ENCODE assay signal across 22 cellular contexts in the genomic region with DNA sequence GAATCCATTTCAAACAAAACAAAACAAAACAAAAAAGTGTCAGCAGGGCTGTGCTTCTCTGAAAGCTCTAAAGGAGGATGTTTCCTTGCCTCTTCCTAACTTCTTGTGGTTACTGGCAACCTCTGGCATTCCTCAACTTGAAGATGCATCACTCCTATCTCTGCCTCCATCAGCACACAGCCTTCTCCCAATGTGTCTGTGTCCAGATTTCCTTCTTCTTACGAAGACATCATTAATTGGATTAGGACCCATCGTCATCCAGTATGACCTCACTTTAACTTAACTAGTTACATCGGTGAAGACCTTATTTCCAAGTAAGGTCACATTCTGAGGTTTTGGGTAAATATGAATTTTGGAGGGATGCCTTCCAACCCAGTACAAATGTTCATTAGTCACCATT. TPM values are rescaled to one million over a fixed set of nuclear protein-coding genes. Genes with fewer than 3 reads are reported as not detected.
DNase-seq lines count a peak whose midpoint lies in the region; ATAC-seq and TF ChIP-seq lines count a peak whose summit lies in the region.
"Had no signal": no experiment of that assay in that cellular context is flagged by ENCODE, and none has a peak within 500 bp of the region (broad histone marks: within the 10 kb centered on the region; RNA-seq: fewer than 3 reads in every experiment).

No MANE protein-coding gene starts in this region.

- no peak overlapping the region for H3K27ac ChIP-seq in PC-3 (ENCODE audit: low read length)
- H3K27ac ChIP-seq: gastroesophageal sphincter, neutrophil, prostate gland, SJSA1, vagina had no signal

- no peak overlapping the region for H3K4me3 ChIP-seq in AG04449 (ENCODE audit: low read depth, low read length)
- no peak overlapping the region for H3K4me3 ChIP-seq in PC-3 (ENCODE audit: low read length)
- no peak overlapping the region for H3K4me3 ChIP-seq in HAP-1
- H3K4me3 ChIP-seq: gastroesophageal sphincter, prostate gland, SJSA1, vagina had no signal

- intact Hi-C loops in PC-3 (cut with micrococcal nuclease) = no loop called here

- H3K4me2 ChIP-seq in PC-3 (ENCODE audit: low read length) = no peak overlapping the region

- no peaks in the 10 kb centered on the region for H3K9me3 ChIP-seq in PC-3 (ENCODE audit: low read length)
- H3K9me3 ChIP-seq in HAP-1 = no peaks in the 10 kb centered on the region
- H3K9me3 ChIP-seq: gastroesophageal sphincter, neutrophil, prostate gland, SJSA1, vagina had no signal

- H4K20me1 ChIP-seq in PC-3 (ENCODE audit: low read length) = no peaks in the 10 kb centered on the region

- H3K36me3 ChIP-seq in PC-3 (ENCODE audit: low read depth, low read length) = no peaks in the 10 kb centered on the region
- no peaks in the 10 kb centered on the region for H3K36me3 ChIP-seq in HAP-1 (replicated peaks)
- H3K36me3 ChIP-seq: gastroesophageal sphincter, neutrophil, prostate gland, SJSA1, vagina had no signal

- H3F3A ChIP-seq in PC-3 (ENCODE audit: low read length, unreplicated experiment) = no peaks in the 10 kb centered on the region

- TF ChIP-seq CTCF in AG04449 (IDR thresholded peaks at IDR 0.05; ENCODE audit: insufficient read depth, low read length, missing control alignments) (no peak), PC-3 (conservative IDR thresholded peaks at IDR 0.05; ENCODE audit: low read depth, low read length) (no peak)

- CTCF ChIA-PET in AG04449 (lab: Yijun Ruan, JAX) (interaction anchor here (0.8 to 1.8 kb wide), 3 partner anchors 194 to 224 kb away, joined by 3 to 5 read pairs (median 3); no protein-coding TSS in a partner anchor), PC-3 (lab: Charles Lee) (no interaction called here)

- H2AFZ ChIP-seq in PC-3 (ENCODE audit: low read length) = no peak overlapping the region

- DNase-seq in AG04449 (ENCODE audit: low read depth, low spot score) (peak; percentile 66), GM04503 (ENCODE audit: low read depth) (peak; percentile 82), PC-3 (peak; percentile 69), fibroblast of gingiva (ENCODE audit: low read depth) (peak; percentile 24), HAP-1 (ENCODE audit: low spot score in 2 of 2) (no peak), NCI-H2029 treated with DMSO at 0.1 percent for 48 hours (lab: John Stamatoyannopoulos, UW) (no peak), dedifferentiated amniotic fluid mesenchymal stem cell (ENCODE audit: extremely low spot score) (no peak)
- DNase-seq: activated CD4-positive, alpha-beta T cell treated with anti-CD3 and anti-CD28 coated beads for 1 hour; activated gamma-delta T cell; activated T-cell treated with anti-CD3 and anti-CD28 coated beads, Interleukin-2, amount 50 U/mL, for 1 hour; effector CD8-positive, alpha-beta T cell; H7; kidney; NCI-H1417; NCI-H2107; NK-92 treated with Interleukin-12 subunit alpha and Interleukin-12 subunit beta, amount 100 ng/mL, for 24 hours had no signal

- in situ Hi-C loops in HAP-1 (cut with MboI; ENCODE audit: low sequenced_read_pairs) = no loop called here

- no peak overlapping the region for H3K9ac ChIP-seq in PC-3 (ENCODE audit: low read length)

- H3K79me2 ChIP-seq in PC-3 (ENCODE audit: low read length) = no peaks in the 10 kb centered on the region

- H3K27me3 ChIP-seq in PC-3 (ENCODE audit: low read length) = no peaks in the 10 kb centered on the region
- H3K27me3 ChIP-seq in HAP-1 (ENCODE audit: low read depth) = no peaks in the 10 kb centered on the region
- H3K27me3 ChIP-seq: gastroesophageal sphincter, neutrophil, SJSA1, vagina had no signal

- peaks cover 32% of the 10 kb centered on the region for H3K4me1 ChIP-seq in PC-3 (ENCODE audit: insufficient read depth, low read length)
- no peaks in the 10 kb centered on the region for H3K4me1 ChIP-seq in HAP-1
- H3K4me1 ChIP-seq: gastroesophageal sphincter, prostate gland, SJSA1, vagina had no signal

- no peak for ATAC-seq in PC-3
- no peak for ATAC-seq in GM21786 (IDR thresholded peaks at IDR 0.05; ENCODE audit: unreplicated experiment)
- ATAC-seq: gastroesophageal sphincter had no signal

- no peaks in the 10 kb centered on the region for H3K9me2 ChIP-seq in PC-3 (replicated peaks; ENCODE audit: low read length)

- BruUV-seq in PC-3 (replicated peaks; lab: Mats Ljungman, UMichigan) = no TSS peak

- POLR2A ChIA-PET in AG04449 (lab: Yijun Ruan, JAX) (no interaction called here), PC-3 (lab: Charles Lee; ENCODE audit: unreplicated experiment) (no interaction called here)

RNA-seq across cellular contexts. Expression of a gene that starts 33.8 kb away (rescaled TPM):
- 24.8 and 28.3 TPM in 2 replicates for total RNA-seq in PC-3 (2014; rRNA removed)

Comparison
In these comparisons a context has a peak if more than half of its experiments do, and no peak if none do; other contexts are left out.
1. DNase-seq: peak in AG04449 (single experiment), GM04503 (single experiment), PC-3 (single experiment) and fibroblast of gingiva (single experiment); none in HAP-1 (0 of 2), NCI-H2029 treated with DMSO at 0.1 percent for 48 hours (single experiment) and dedifferentiated amniotic fluid mesenchymal stem cell (single experiment).